ENCODE assay signal across 21 cellular contexts in genomic region chr4:2426069-2426397, GRCh38. TPM values are rescaled to one million over a fixed set of nuclear protein-coding genes. Genes with fewer than 3 reads are reported as not detected.
DNase-seq lines count a peak whose midpoint lies in the region; ATAC-seq and TF ChIP-seq lines count a peak whose summit lies in the region.
"Had no signal": no experiment of that assay in that cellular context is flagged by ENCODE, and none has a peak within 500 bp of the region (broad histone marks: within the 10 kb centered on the region; RNA-seq: fewer than 3 reads in every experiment).

No MANE protein-coding gene starts in this region.

- H3K14ac ChIP-seq in neuronal stem cell (ENCODE audit: low read length): peak overlapping the region; percentile 44

- TF ChIP-seq CTCF in glutamatergic neuron (IDR thresholded peaks at IDR 0.05; ENCODE audit: partially characterized antibody, unreplicated experiment): no peak
- no peak for TF ChIP-seq CTCF in CD4-positive, alpha-beta T cell (IDR thresholded peaks at IDR 0.05)

- H3K27ac Mint-ChIP-seq in activated naive CD8-positive, alpha-beta T cell treated with anti-CD3 and anti-CD28 coated beads, Interleukin-2, amount 50 U/mL, for 24 hours: no peak overlapping the region
- no peak overlapping the region for H3K27ac Mint-ChIP-seq in activated naive CD8-positive, alpha-beta T cell treated with anti-CD3 and anti-CD28 coated beads for 36 hours
- H3K27ac Mint-ChIP-seq in glutamatergic neuron (ENCODE audit: unreplicated experiment): no peak overlapping the region
- no peak overlapping the region for H3K27ac Mint-ChIP-seq in CD4-positive, alpha-beta T cell
- H3K27ac Mint-ChIP-seq in activated CD4-positive, alpha-beta memory T cell treated with anti-CD3 and anti-CD28 coated beads, Interleukin-2, amount 10 ng/mL, durations not matched to agents 7 days and 5 days: no peak overlapping the region

- no peak overlapping the region for H3K4me2 ChIP-seq in neuronal stem cell (ENCODE audit: insufficient read depth, low read length, poor library complexity, severe bottlenecking)
- H3K4me2 ChIP-seq: A549 had no signal

- ATAC-seq in activated naive CD8-positive, alpha-beta T cell treated with anti-CD3 and anti-CD28 coated beads, Interleukin-2, amount 50 U/mL, for 24 hours: peak; percentile 13
- ATAC-seq in CD4-positive, alpha-beta T cell (ENCODE audit: poor library complexity): no peak
- ATAC-seq: A549 had no signal

- peak overlapping the region; percentile 25 for H3K23ac ChIP-seq in neuronal stem cell (ENCODE audit: low read depth, low read length, poor library complexity)

- peak overlapping the region; percentile 83 for H2BK15ac ChIP-seq in neuronal stem cell (ENCODE audit: low read length)

- H2BK5ac ChIP-seq in neuronal stem cell (ENCODE audit: low read length): peak overlapping the region; percentile 78

- H4K8ac ChIP-seq in neuronal stem cell (ENCODE audit: low read depth, low read length): no peak overlapping the region

- no peaks in the 10 kb centered on the region for H3K9me3 ChIP-seq in neuronal stem cell (replicated peaks in 1 of 2; ENCODE audit: control insufficient read depth in 2 of 2, insufficient read depth in 1 of 2, low read depth in 1 of 2, low read length in 2 of 2)
- no peaks in the 10 kb centered on the region for H3K9me3 ChIP-seq in CD4-positive, alpha-beta T cell (ENCODE audit: control insufficient read depth, low read length)
- H3K9me3 ChIP-seq: A549, HAP-1 had no signal

- no peak overlapping the region for H3K27ac ChIP-seq in neuronal stem cell (replicated peaks; ENCODE audit: low read length)
- no peak overlapping the region for H3K27ac ChIP-seq in CD4-positive, alpha-beta T cell (ENCODE audit: low read depth, low read length)
- H3K27ac ChIP-seq: 22Rv1, A549, C4-2B had no signal

- no peak for DNase-seq in activated naive CD8-positive, alpha-beta T cell treated with anti-CD3 and anti-CD28 coated beads, Interleukin-2, amount 50 U/mL, for 24 hours
- no peak for DNase-seq in activated naive CD8-positive, alpha-beta T cell treated with anti-CD3 and anti-CD28 coated beads for 36 hours
- peak; percentile 11 for DNase-seq in glutamatergic neuron
- no peak for DNase-seq in neuronal stem cell (ENCODE audit: low spot score)
- DNase-seq in CD4-positive, alpha-beta T cell: no peak
- no peak for DNase-seq in activated CD4-positive, alpha-beta memory T cell treated with anti-CD3 and anti-CD28 coated beads, Interleukin-2, amount 10 ng/mL, durations not matched to agents 7 days and 5 days
- no peak for DNase-seq in globus pallidus (ENCODE audit: low spot score)
- no peak for DNase-seq in Kasumi-1 (lab: John Stamatoyannopoulos, UW)
- DNase-seq: AML-193; CD4-positive, alpha-beta memory T cell; DMS153; DMS79; GDM1; GOT3 had no signal

- peaks cover 0 to 59% (median 3%) of the 10 kb centered on the region in 3 experiments for H3K27me3 ChIP-seq in neuronal stem cell (ENCODE audit: control insufficient read depth in 3 of 3, insufficient read depth in 3 of 3, low read depth in 1 of 3, low read length in 3 of 3)
- H3K27me3 ChIP-seq in CD4-positive, alpha-beta T cell (ENCODE audit: control insufficient read depth, insufficient read depth, low read length): peaks cover under 1% of the 10 kb centered on the region

- no peaks in the 10 kb centered on the region for H3K9me3 Mint-ChIP-seq in activated naive CD8-positive, alpha-beta T cell treated with anti-CD3 and anti-CD28 coated beads, Interleukin-2, amount 50 U/mL, for 24 hours
- H3K9me3 Mint-ChIP-seq in activated naive CD8-positive, alpha-beta T cell treated with anti-CD3 and anti-CD28 coated beads for 36 hours: no peaks in the 10 kb centered on the region
- H3K9me3 Mint-ChIP-seq in glutamatergic neuron (ENCODE audit: unreplicated experiment): peaks cover 4% of the 10 kb centered on the region
- no peaks in the 10 kb centered on the region for H3K9me3 Mint-ChIP-seq in CD4-positive, alpha-beta T cell
- no peaks in the 10 kb centered on the region for H3K9me3 Mint-ChIP-seq in activated CD4-positive, alpha-beta memory T cell treated with anti-CD3 and anti-CD28 coated beads, Interleukin-2, amount 10 ng/mL, durations not matched to agents 7 days and 5 days

- H2AFZ ChIP-seq in neuronal stem cell (ENCODE audit: low read length): no peak overlapping the region

- no peak overlapping the region for H2BK120ac ChIP-seq in neuronal stem cell (ENCODE audit: low read depth, low read length)

- H3K4me3 Mint-ChIP-seq in activated naive CD8-positive, alpha-beta T cell treated with anti-CD3 and anti-CD28 coated beads, Interleukin-2, amount 50 U/mL, for 24 hours: no peak overlapping the region
- no peak overlapping the region for H3K4me3 Mint-ChIP-seq in activated naive CD8-positive, alpha-beta T cell treated with anti-CD3 and anti-CD28 coated beads for 36 hours
- no peak overlapping the region for H3K4me3 Mint-ChIP-seq in glutamatergic neuron (ENCODE audit: unreplicated experiment)
- H3K4me3 Mint-ChIP-seq in CD4-positive, alpha-beta T cell: no peak overlapping the region
- H3K4me3 Mint-ChIP-seq in activated CD4-positive, alpha-beta memory T cell treated with anti-CD3 and anti-CD28 coated beads, Interleukin-2, amount 10 ng/mL, durations not matched to agents 7 days and 5 days: no peak overlapping the region
- H3K4me3 Mint-ChIP-seq: CD4-positive, alpha-beta memory T cell had no signal

- no peak overlapping the region for H4K91ac ChIP-seq in neuronal stem cell (ENCODE audit: low read depth, low read length, poor library complexity)

- H3K9ac ChIP-seq in neuronal stem cell (ENCODE audit: low read depth, low read length, poor library complexity): no peak overlapping the region

- H3K4ac ChIP-seq in neuronal stem cell (ENCODE audit: low read length): no peak overlapping the region

- H3K36me3 ChIP-seq in neuronal stem cell (replicated peaks in 1 of 2; ENCODE audit: control insufficient read depth in 2 of 2, insufficient read depth in 2 of 2, low read length in 2 of 2): no peaks in the 10 kb centered on the region
- H3K36me3 ChIP-seq: HAP-1 had no signal

- peaks cover 15% of the 10 kb centered on the region for H3K27me3 Mint-ChIP-seq in activated naive CD8-positive, alpha-beta T cell treated with anti-CD3 and anti-CD28 coated beads, Interleukin-2, amount 50 U/mL, for 24 hours
- peaks cover 20% of the 10 kb centered on the region for H3K27me3 Mint-ChIP-seq in activated naive CD8-positive, alpha-beta T cell treated with anti-CD3 and anti-CD28 coated beads for 36 hours
- H3K27me3 Mint-ChIP-seq in glutamatergic neuron (ENCODE audit: unreplicated experiment): peaks cover 13% of the 10 kb centered on the region
- H3K27me3 Mint-ChIP-seq in CD4-positive, alpha-beta T cell: peaks cover 22% of the 10 kb centered on the region
- H3K27me3 Mint-ChIP-seq in activated CD4-positive, alpha-beta memory T cell treated with anti-CD3 and anti-CD28 coated beads, Interleukin-2, amount 10 ng/mL, durations not matched to agents 7 days and 5 days: peaks cover 13% of the 10 kb centered on the region

- CTCF ChIA-PET in CD4-positive, alpha-beta T cell (lab: Charles Lee): no interaction called here
- CTCF ChIA-PET in activated CD4-positive, alpha-beta memory T cell treated with anti-CD3 and anti-CD28 coated beads, Interleukin-2, amount 10 ng/mL, durations not matched to agents 7 days and 5 days (lab: Charles Lee): no interaction called here

- peaks cover 0 to 4% of the 10 kb centered on the region in 2 donors for H3K4me1 ChIP-seq in neuronal stem cell (ENCODE audit: control insufficient read depth in 2 of 2, insufficient read depth in 1 of 2, low read depth in 1 of 2, low read length in 2 of 2)
- H3K4me1 ChIP-seq: HAP-1 had no signal

- intact Hi-C loops in CD4-positive, alpha-beta T cell (cut with DNase I, micrococcal nuclease): no loop called here

- no CpG with 5 or more reads among the region's 8 CpGs for WGBS in neuronal stem cell (ENCODE audit: extremely low coverage in 2 of 2, insufficient read length in 2 of 2, insufficient replicate concordance in 1 of 2), 2 donors

- no peak overlapping the region for H3K18ac ChIP-seq in neuronal stem cell (ENCODE audit: low read length)

- peak overlapping the region; percentile 68 for H2AK5ac ChIP-seq in neuronal stem cell (ENCODE audit: low read depth, low read length)

- POLR2A ChIA-PET in CD4-positive, alpha-beta T cell (lab: Charles Lee): no interaction called here
- POLR2A ChIA-PET in activated CD4-positive, alpha-beta memory T cell treated with anti-CD3 and anti-CD28 coated beads, Interleukin-2, amount 10 ng/mL, durations not matched to agents 7 days and 5 days (lab: Charles Lee): interaction anchor here (1.1 to 2.0 kb wide), 2 partner anchors 13 to 42 kb away, joined by 3 to 6 read pairs; no protein-coding TSS in a partner anchor

- H2BK12ac ChIP-seq in neuronal stem cell (ENCODE audit: low read length): no peak overlapping the region

- no peaks in the 10 kb centered on the region for H3K36me3 Mint-ChIP-seq in activated naive CD8-positive, alpha-beta T cell treated with anti-CD3 and anti-CD28 coated beads, Interleukin-2, amount 50 U/mL, for 24 hours (ENCODE audit: low read depth)
- no peaks in the 10 kb centered on the region for H3K36me3 Mint-ChIP-seq in activated naive CD8-positive, alpha-beta T cell treated with anti-CD3 and anti-CD28 coated beads for 36 hours
- H3K36me3 Mint-ChIP-seq in glutamatergic neuron (ENCODE audit: unreplicated experiment): peaks cover 5% of the 10 kb centered on the region
- no peaks in the 10 kb centered on the region for H3K36me3 Mint-ChIP-seq in CD4-positive, alpha-beta T cell (ENCODE audit: low read depth)
- H3K36me3 Mint-ChIP-seq in activated CD4-positive, alpha-beta memory T cell treated with anti-CD3 and anti-CD28 coated beads, Interleukin-2, amount 10 ng/mL, durations not matched to agents 7 days and 5 days (ENCODE audit: low read depth): no peaks in the 10 kb centered on the region
- H3K36me3 Mint-ChIP-seq: CD4-positive, alpha-beta memory T cell had no signal

- H3K4me1 Mint-ChIP-seq in activated naive CD8-positive, alpha-beta T cell treated with anti-CD3 and anti-CD28 coated beads, Interleukin-2, amount 50 U/mL, for 24 hours: no peaks in the 10 kb centered on the region
- no peaks in the 10 kb centered on the region for H3K4me1 Mint-ChIP-seq in activated naive CD8-positive, alpha-beta T cell treated with anti-CD3 and anti-CD28 coated beads for 36 hours
- no peaks in the 10 kb centered on the region for H3K4me1 Mint-ChIP-seq in glutamatergic neuron (ENCODE audit: low read depth, unreplicated experiment)
- H3K4me1 Mint-ChIP-seq in CD4-positive, alpha-beta T cell (ENCODE audit: low read depth): no peaks in the 10 kb centered on the region
- no peaks in the 10 kb centered on the region for H3K4me1 Mint-ChIP-seq in activated CD4-positive, alpha-beta memory T cell treated with anti-CD3 and anti-CD28 coated beads, Interleukin-2, amount 10 ng/mL, durations not matched to agents 7 days and 5 days

- H3K79me1 ChIP-seq in neuronal stem cell (ENCODE audit: low read depth, low read length): peaks cover 1% of the 10 kb centered on the region

- no peak overlapping the region for H3K4me3 ChIP-seq in neuronal stem cell (ENCODE audit: low read length in 2 of 2)
- H3K4me3 ChIP-seq: A549, HAP-1 had no signal

RNA-seq across cellular contexts. Expression of gene CFAP99, which starts 7.3 kb away (rescaled TPM):
- not detected for total RNA-seq in activated naive CD8-positive, alpha-beta T cell treated with anti-CD3 and anti-CD28 coated beads for 36 hours
- not detected for total RNA-seq in glutamatergic neuron (ENCODE audit: unreplicated experiment)
- not detected for polyA plus RNA-seq in neuronal stem cell (2013, experiment 1 of 2)
- polyA plus RNA-seq in neuronal stem cell (2013, experiment 2 of 2): not detected
- total RNA-seq in CD4-positive, alpha-beta T cell: under 1 TPM in 1 of 2 experiments, not detected in 1; 0.17 TPM
- total RNA-seq in activated CD4-positive, alpha-beta memory T cell treated with anti-CD3 and anti-CD28 coated beads, Interleukin-2, amount 10 ng/mL, durations not matched to agents 7 days and 5 days: under 1 TPM; 0.08 TPM
- total RNA-seq: Daoy, HT-29 had no signal
- polyA plus RNA-seq: BJ; CD4-positive, alpha-beta memory T cell had no signal

RNA-seq across cellular contexts. Expression of gene ZFYVE28, which starts 7.6 kb away (rescaled TPM):
- total RNA-seq in activated naive CD8-positive, alpha-beta T cell treated with anti-CD3 and anti-CD28 coated beads for 36 hours: 1 to 10 TPM; 3.8 to 4.6 TPM
- total RNA-seq in glutamatergic neuron (ENCODE audit: unreplicated experiment): 4.8 TPM
- 0.15 TPM for polyA plus RNA-seq in neuronal stem cell (2013, experiment 1 of 2)
- polyA plus RNA-seq in neuronal stem cell (2013, experiment 2 of 2): 0.12 TPM
- 10 to 100 TPM; 26.2 to 28.0 TPM for total RNA-seq in CD4-positive, alpha-beta T cell
- 10 to 100 TPM; 38.9 to 40.1 TPM for total RNA-seq in activated CD4-positive, alpha-beta memory T cell treated with anti-CD3 and anti-CD28 coated beads, Interleukin-2, amount 10 ng/mL, durations not matched to agents 7 days and 5 days

RNA-seq across cellular contexts. Expression of gene RNF4, which starts 42.9 kb away (rescaled TPM):
- 10 to 100 TPM; 93.3 to 94.5 TPM for total RNA-seq in activated naive CD8-positive, alpha-beta T cell treated with anti-CD3 and anti-CD28 coated beads for 36 hours
- total RNA-seq in glutamatergic neuron (ENCODE audit: unreplicated experiment): 73.6 TPM
- polyA plus RNA-seq in neuronal stem cell (2013, experiment 1 of 2): 46.7 TPM
- 48.5 TPM for polyA plus RNA-seq in neuronal stem cell (2013, experiment 2 of 2)
- total RNA-seq in CD4-positive, alpha-beta T cell: 100 to 1,000 TPM; 106 to 109 TPM
- 100 to 1,000 TPM; 106 to 113 TPM for total RNA-seq in activated CD4-positive, alpha-beta memory T cell treated with anti-CD3 and anti-CD28 coated beads, Interleukin-2, amount 10 ng/mL, durations not matched to agents 7 days and 5 days
